In genomic region chr19:46487802-46488445, GRCh38 we compare ENCODE assay signal across 8 cellular contexts. TPM values are rescaled to one million over a fixed set of nuclear protein-coding genes. Genes with fewer than 3 reads are reported as not detected.
A peak's percentile ranks its signal among the peaks of the same experiment; 100 is the strongest.
DNase-seq lines count a peak whose midpoint lies in the region; ATAC-seq, FAIRE-seq and TF ChIP-seq lines count a peak whose summit lies in the region.

No MANE protein-coding gene starts in this region.

- DNase-seq in A673 (ENCODE audit: low spot score), result peak; percentile 83
- peak; percentile 83 for DNase-seq in GM19239 (ENCODE audit: insufficient read length, low spot score)
- DNase-seq in NCI-H460 (ENCODE audit: extremely low read depth, low read depth), result peak; percentile 49
- DNase-seq in activated CD4-positive, alpha-beta T cell treated with anti-CD3 and anti-CD28 coated beads, Interleukin-2, amount 50 U/mL, for 48 hours, result peak; percentile 83 to 87
- DNase-seq in effector CD4-positive, alpha-beta T cell, result peak; percentile 64
- peak; percentile 58 to 71 for DNase-seq in lung microvascular endothelial cell (ENCODE audit: low read depth in 2 of 2)
- DNase-seq in stimulated activated CD8-positive, alpha-beta memory T cell treated with anti-CD3 and anti-CD28 coated beads, Interleukin-12 subunit alpha, Interleukin-12 subunit beta, amount 100 ng/mL, for 1 hour (ENCODE audit: low read depth), result peak; percentile 67

- no peaks in the 10 kb centered on the region for H3K27me3 ChIP-seq in A673 (replicated peaks; ENCODE audit: insufficient read depth, low read depth, low read length, poor library complexity)

- POLR2A ChIA-PET in A673 (lab: Charles Lee; ENCODE audit: low non-redundant PET), result no interaction called here

- H3K4me1 ChIP-seq in A673 (ENCODE audit: insufficient read depth, low read length, poor library complexity, severe bottlenecking), result no peaks in the 10 kb centered on the region

- H3K27ac ChIP-seq in A673 (ENCODE audit: low read depth, low read length, poor library complexity, severe bottlenecking), result no peak overlapping the region

- TF ChIP-seq CTCF in A673 (conservative IDR thresholded peaks at IDR 0.05; ENCODE audit: low read depth, low read length), result peak; percentile 97

- BruUV-seq in A673 (replicated peaks; lab: Mats Ljungman, UMichigan), result no TSS peak

- no peaks in the 10 kb centered on the region for H3K9me3 ChIP-seq in A673 (ENCODE audit: low read depth, low read length, poor library complexity, severe bottlenecking)

- no peaks in the 10 kb centered on the region for H3K36me3 ChIP-seq in A673 (ENCODE audit: insufficient read depth, low read length, poor library complexity, severe bottlenecking)

- peak; percentile 87 for FAIRE-seq in GM19239 (lab: Jason Lieb, UNC)

- intact Hi-C loops in A673 (cut with micrococcal nuclease; ENCODE audit: unreplicated experiment), result loop anchor here (1.0 to 10.0 kb wide), 2 partner anchors 86 to 203 kb away; no protein-coding TSS in a partner anchor

- CTCF ChIA-PET in A673 (lab: Charles Lee), result interaction anchor here (0.5 to 2.3 kb wide), 6 partner anchors 83 to 842 kb away, joined by 3 to 14 read pairs (median 3); no protein-coding TSS in a partner anchor

- no peak for ATAC-seq in GM21515 (IDR thresholded peaks at IDR 0.05; ENCODE audit: unreplicated experiment)

- H3K4me3 ChIP-seq in A673 (ENCODE audit: low read depth, low read length, poor library complexity, severe bottlenecking), result peak overlapping the region; percentile 37

RNA-seq across cellular contexts. Expression of gene PNMA8B, which starts 7.7 kb away (rescaled TPM):
- total RNA-seq in A673 (2021), result 0.75 and 0.81 TPM in 2 replicates
- total RNA-seq in NCI-H460 (2014; rRNA removed; shearing (Covaris generic)), result not detected in 2 replicates
- polyA plus RNA-seq in NCI-H460 (2014; cell fraction: nucleus; rRNA removed), result not detected in 2 replicates
- total RNA-seq in lung microvascular endothelial cell, result under 0.01 TPM in 2 replicates

RNA-seq across cellular contexts. Expression of gene PNMA8A, which starts 16.6 kb away (rescaled TPM):
- total RNA-seq in A673 (2021), result 12.8 and 15.9 TPM in 2 replicates
- not detected in 2 replicates for total RNA-seq in NCI-H460 (2014; rRNA removed; shearing (Covaris generic))
- not detected in 2 replicates for polyA plus RNA-seq in NCI-H460 (2014; cell fraction: nucleus; rRNA removed)
- total RNA-seq in lung microvascular endothelial cell, result under 0.01 TPM in 1 of 2 replicates, not detected in the other

RNA-seq across cellular contexts. Expression of gene PNMA8C, which starts 59.2 kb away (rescaled TPM):
- not detected in 2 replicates for total RNA-seq in A673 (2021)
- total RNA-seq in NCI-H460 (2014; rRNA removed; shearing (Covaris generic)), result not detected in 2 replicates
- polyA plus RNA-seq in NCI-H460 (2014; cell fraction: nucleus; rRNA removed), result 0.12 TPM in 1 of 2 replicates, not detected in the other
- total RNA-seq in lung microvascular endothelial cell, result not detected in 2 replicates

Comparison
In these comparisons a context has a peak if more than half of its experiments do, and no peak if none do; other contexts are left out.
1. RNA of gene PNMA8A, which starts 16.6 kb away (total RNA-seq): 12.8 to 15.9 TPM in A673; not detected in NCI-H460 and under 0.01 TPM in lung microvascular endothelial cell; every median in the first group is over 10 times any median in the second.
2. Peak in every context shown above with its lines, with median percentiles within 50 percentile points of each other: DNase-seq.